ENCODE assay signal across 8 cellular contexts in the genomic region with DNA sequence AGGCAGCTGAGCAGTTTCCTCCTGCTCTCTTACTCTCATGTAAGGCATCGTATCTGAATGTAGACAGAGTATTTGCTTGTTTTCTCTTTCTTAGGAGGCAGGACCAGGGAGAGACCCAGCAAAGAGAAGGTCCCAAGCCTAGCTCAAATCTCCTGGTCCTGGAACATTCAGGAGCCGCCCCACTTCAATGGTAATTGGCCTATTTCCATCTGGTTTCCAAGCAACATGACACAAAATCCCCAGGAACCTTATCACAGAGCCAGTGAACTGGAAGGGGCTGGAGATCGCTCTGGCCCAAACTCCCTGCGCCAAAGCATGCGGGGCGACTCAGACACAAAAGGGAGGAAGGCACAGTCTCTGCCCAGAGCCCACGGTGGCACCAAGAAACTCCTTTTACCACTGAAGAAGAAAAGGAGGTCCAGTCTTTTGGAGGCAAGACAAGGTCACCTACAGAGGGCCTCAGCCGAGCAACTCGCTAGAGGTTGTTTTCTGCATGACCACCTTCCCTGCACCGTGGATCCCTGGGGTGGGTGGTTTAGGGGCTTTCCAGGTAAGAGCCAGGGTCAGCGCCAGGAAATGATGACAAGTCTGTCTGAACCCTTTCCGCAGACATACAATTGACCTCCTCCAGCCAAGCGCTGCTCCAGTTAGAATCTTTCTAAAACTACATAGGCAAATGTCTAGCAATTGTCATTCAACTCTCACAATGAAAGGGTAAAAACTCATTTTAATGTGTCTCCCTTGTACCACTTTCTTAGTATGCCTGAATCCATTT.
DNase-seq lines count a peak whose midpoint lies in the region; ATAC-seq and TF ChIP-seq lines count a peak whose summit lies in the region.

No MANE protein-coding gene starts in this region.

- H3K27me3 ChIP-seq in Karpas-422 (ENCODE audit: low read length): no peaks in the 10 kb centered on the region
- H3K27me3 ChIP-seq in osteoblast (ENCODE audit: insufficient read depth, low read length): no peaks in the 10 kb centered on the region
- no peaks in the 10 kb centered on the region for H3K27me3 ChIP-seq in right lobe of liver

- H3K4me2 ChIP-seq in Karpas-422 (ENCODE audit: low read depth, low read length, poor library complexity, severe bottlenecking): peak overlapping the region; percentile 56
- H3K4me2 ChIP-seq in osteoblast (ENCODE audit: insufficient read depth, low read length): peak overlapping the region; percentile 60

- 0 out of 2 replicates have a peak overlapping the region, but pooled peaks have one; percentile 3 for H3K9ac ChIP-seq in Karpas-422 (ENCODE audit: low read length)

- no peaks in the 10 kb centered on the region for H4K20me1 ChIP-seq in Karpas-422 (ENCODE audit: insufficient read depth, low read depth, low read length)
- H4K20me1 ChIP-seq in osteoblast (ENCODE audit: insufficient read depth, low read length): peaks cover 13% of the 10 kb centered on the region

- 53% methylated on average over 11 of the region's 13 CpGs for WGBS in right lobe of liver (ENCODE audit: insufficient coverage, low coverage, low lambda C conversion rate, missing lambda C conversion rate)

- peak; percentile 86 for DNase-seq in GM12865 (ENCODE audit: low read depth)
- no peak for DNase-seq in Karpas-422
- DNase-seq in cerebellum (ENCODE audit: low spot score): peak; percentile 85
- DNase-seq in osteoblast (ENCODE audit: insufficient read length, low spot score, missing footprints): peak; percentile 79
- no peak for DNase-seq in activated CD4-positive, alpha-beta T cell treated with anti-CD3 and anti-CD28 coated beads for 1 hour
- DNase-seq in AML-193 (lab: John Stamatoyannopoulos, UW): no peak
- no peak for DNase-seq in right lobe of liver
- no peak for DNase-seq in NCI-H146 (lab: John Stamatoyannopoulos, UW)

- no peak for TF ChIP-seq CTCF in GM12865 (IDR thresholded peaks at IDR 0.05; ENCODE audit: insufficient read depth, low read depth, low read length, missing control alignments)
- no peak for TF ChIP-seq CTCF in osteoblast (IDR thresholded peaks at IDR 0.05; ENCODE audit: extremely low read depth, low read depth, low read length)
- no peak for TF ChIP-seq CTCF in right lobe of liver (IDR thresholded peaks at IDR 0.05)

- H3K4me3 ChIP-seq in GM12865 (ENCODE audit: low read depth, low read length) (peak overlapping the region; percentile 36), Karpas-422 (ENCODE audit: low read length) (no peak overlapping the region), osteoblast (ENCODE audit: insufficient read depth, low read length) (peak overlapping the region; percentile 34), right lobe of liver (no peak overlapping the region)

- ATAC-seq in right lobe of liver: no peak

- H3K4me1 ChIP-seq in Karpas-422 (ENCODE audit: low read length): peaks cover 90% of the 10 kb centered on the region
- H3K4me1 ChIP-seq in osteoblast (ENCODE audit: insufficient read depth, low read length): peaks cover 35% of the 10 kb centered on the region
- peaks cover 0 to 20% (median 0%) of the 10 kb centered on the region in 4 donors for H3K4me1 ChIP-seq in right lobe of liver

- H3K9me3 ChIP-seq in Karpas-422 (ENCODE audit: low read length): no peaks in the 10 kb centered on the region
- no peaks in the 10 kb centered on the region for H3K9me3 ChIP-seq in osteoblast (ENCODE audit: low read depth, low read length)
- no peaks in the 10 kb centered on the region for H3K9me3 ChIP-seq in right lobe of liver

- H3K36me3 ChIP-seq in Karpas-422 (ENCODE audit: insufficient read depth, low read length): no peaks in the 10 kb centered on the region
- H3K36me3 ChIP-seq in osteoblast (ENCODE audit: insufficient read depth, low read length): no peaks in the 10 kb centered on the region
- H3K36me3 ChIP-seq in right lobe of liver: no peaks in the 10 kb centered on the region

- H3K9me2 ChIP-seq in Karpas-422 (replicated peaks; ENCODE audit: insufficient read depth, low read length): no peaks in the 10 kb centered on the region

- intact Hi-C loops in right lobe of liver (cut with DNase I): no loop called here

- no peak overlapping the region for H3K27ac ChIP-seq in Karpas-422 (ENCODE audit: low read length)
- peak overlapping the region; percentile 51 for H3K27ac ChIP-seq in osteoblast (ENCODE audit: low read depth, low read length)
- H3K27ac ChIP-seq in right lobe of liver: no peak overlapping the region

- TF ChIP-seq POLR2A in right lobe of liver (IDR thresholded peaks at IDR 0.05): no peak

- H2AFZ ChIP-seq in Karpas-422 (ENCODE audit: low read length) (no peak overlapping the region), osteoblast (ENCODE audit: low read length) (peak overlapping the region; percentile 73)

- H3K79me2 ChIP-seq in Karpas-422 (ENCODE audit: low read length) (no peaks in the 10 kb centered on the region), osteoblast (ENCODE audit: insufficient read depth, low read length) (peaks cover 33% of the 10 kb centered on the region)

Comparison
In these comparisons a context has a peak if more than half of its experiments do, and no peak if none do; other contexts are left out.
1. DNase-seq: peak in GM12865 (single experiment), cerebellum (single experiment) and osteoblast (single experiment); none in Karpas-422 (single experiment), activated CD4-positive, alpha-beta T cell treated with anti-CD3 and anti-CD28 coated beads for 1 hour (single experiment), AML-193 (0 of 2), right lobe of liver (0 of 3) and NCI-H146 (single experiment).
2. H3K4me3 ChIP-seq: peak in GM12865 (single experiment) and osteoblast (single experiment); none in Karpas-422 (single experiment) and right lobe of liver (0 of 3).